ENCODE assay signal across 20 cellular contexts in genomic region chr3:43217206-43217605, GRCh38.
A peak's percentile ranks its signal among the peaks of the same experiment; 100 is the strongest.
DNase-seq lines count a peak whose midpoint lies in the region; ATAC-seq, FAIRE-seq and TF ChIP-seq lines count a peak whose summit lies in the region.
"Had no signal": no experiment of that assay in that cellular context is flagged by ENCODE, and none has a peak within 500 bp of the region (broad histone marks: within the 10 kb centered on the region; RNA-seq: fewer than 3 reads in every experiment).

No MANE protein-coding gene starts in this region.

- CTCF ChIA-PET in CD8-positive, alpha-beta T cell (lab: Charles Lee), result interaction anchor here (0.9 to 5.9 kb wide), 5 partner anchors 55 to 285 kb away, joined by 3 to 39 read pairs (median 7); partner anchors contain the start of gene SNRK

- H3K27me3 ChIP-seq in CD8-positive, alpha-beta T cell (ENCODE audit: insufficient read depth, low read length), result no peaks in the 10 kb centered on the region
- H3K27me3 ChIP-seq in keratinocyte (ENCODE audit: control insufficient read depth, extremely low read depth, insufficient read depth, low read length) (no peaks in the 10 kb centered on the region), suprapubic skin (no peaks in the 10 kb centered on the region)

- H3K9ac ChIP-seq in keratinocyte (ENCODE audit: control insufficient read depth, extremely low read depth, insufficient read depth, low read length), result no peak overlapping the region

- H3K27ac Mint-ChIP-seq in activated naive CD4-positive, alpha-beta T cell treated with anti-CD3 and anti-CD28 coated beads, Interleukin-2, amount 50 U/mL, for 24 hours, result peak overlapping the region; percentile 80
- peak overlapping the region; percentile 91 for H3K27ac Mint-ChIP-seq in CD8-positive, alpha-beta T cell
- H3K27ac Mint-ChIP-seq in T-helper 17 cell (peak overlapping the region; percentile 71), immature natural killer cell (no peak overlapping the region)

- no peak for DNase-seq in activated naive CD4-positive, alpha-beta T cell treated with Interleukin-2 at 50 U/mL for 16 hours
- DNase-seq in CD8-positive, alpha-beta T cell, result no peak
- DNase-seq in T-helper 17 cell (no peak), keratinocyte (ENCODE audit: low read depth, low spot score) (no peak), immature natural killer cell (no peak), suprapubic skin (ENCODE audit: low spot score in 2 of 2) (no peak)
- DNase-seq in stimulated activated CD4-positive, alpha-beta T cell treated with anti-CD3 and anti-CD28 coated beads, Interleukin-12 subunit alpha, Interleukin-12 subunit beta, amount 100 ng/mL, for 4 hours, result no peak
- DNase-seq: DMS153, GF-D8, KG1, MV-4-11, NCI-H1694 treated with DMSO at 0.1 percent for 48 hours, NCI-H510A, NCI-H748 treated with DMSO at 0.1 percent for 48 hours, OCI-M1, SHP77 had no signal

- peaks cover 61% of the 10 kb centered on the region for H3K4me1 ChIP-seq in CD8-positive, alpha-beta T cell (ENCODE audit: insufficient read depth, low read length)
- H3K4me1 ChIP-seq in keratinocyte (ENCODE audit: control insufficient read depth, extremely low read depth, insufficient read depth, low read length) (peaks cover 50% of the 10 kb centered on the region), suprapubic skin (peaks cover 29% of the 10 kb centered on the region)
- H3K4me1 ChIP-seq: A549 had no signal

- peak; percentile 63 for ATAC-seq in CD8-positive, alpha-beta T cell
- no peak for ATAC-seq in T-helper 17 cell
- ATAC-seq: A549 had no signal

- no peak for TF ChIP-seq CTCF in CD8-positive, alpha-beta T cell (IDR thresholded peaks at IDR 0.05)
- no peak for TF ChIP-seq CTCF in keratinocyte (optimal IDR thresholded peaks at IDR 0.05 in 1 of 3, IDR thresholded peaks at IDR 0.05 in 1 of 3, conservative IDR thresholded peaks at IDR 0.05 in 1 of 3; ENCODE audit: extremely low read depth in 1 of 3, insufficient read depth in 2 of 3, low read length in 3 of 3)
- no peak for TF ChIP-seq CTCF in suprapubic skin (IDR thresholded peaks at IDR 0.05)

- H3K27me3 Mint-ChIP-seq in activated naive CD4-positive, alpha-beta T cell treated with anti-CD3 and anti-CD28 coated beads, Interleukin-2, amount 50 U/mL, for 24 hours, result no peaks in the 10 kb centered on the region
- no peaks in the 10 kb centered on the region for H3K27me3 Mint-ChIP-seq in CD8-positive, alpha-beta T cell (ENCODE audit: low read depth)
- peaks cover 6% of the 10 kb centered on the region for H3K27me3 Mint-ChIP-seq in T-helper 17 cell
- peaks cover 0 to 3% (median 1%) of the 10 kb centered on the region in 3 donors for H3K27me3 Mint-ChIP-seq in immature natural killer cell (ENCODE audit: low read depth in 3 of 3)

- intact Hi-C loops in CD8-positive, alpha-beta T cell (cut with DNase I, micrococcal nuclease), result loop anchor here in 1 of 2 experiments (1.0 to 5.0 kb wide), 2 partner anchors 25 to 35 kb away; no protein-coding TSS in a partner anchor

- H3K36me3 ChIP-seq in CD8-positive, alpha-beta T cell (ENCODE audit: insufficient read depth, low read length), result no peaks in the 10 kb centered on the region
- H3K36me3 ChIP-seq in keratinocyte (ENCODE audit: control insufficient read depth in 2 of 2, extremely low read depth in 1 of 2, insufficient read depth in 2 of 2, low read length in 2 of 2), result no peaks in the 10 kb centered on the region
- H3K36me3 ChIP-seq in suprapubic skin, result no peaks in the 10 kb centered on the region

- H3K9me1 ChIP-seq in keratinocyte (ENCODE audit: control insufficient read depth, extremely low read depth, insufficient read depth, low read length), result no peaks in the 10 kb centered on the region

- H3K9me3 Mint-ChIP-seq in activated naive CD4-positive, alpha-beta T cell treated with anti-CD3 and anti-CD28 coated beads, Interleukin-2, amount 50 U/mL, for 24 hours, result no peaks in the 10 kb centered on the region
- H3K9me3 Mint-ChIP-seq in CD8-positive, alpha-beta T cell, result no peaks in the 10 kb centered on the region
- H3K9me3 Mint-ChIP-seq in immature natural killer cell, result no peaks in the 10 kb centered on the region

- H4K20me1 ChIP-seq in keratinocyte (ENCODE audit: control insufficient read depth, extremely low read depth, insufficient read depth, low read length), result no peaks in the 10 kb centered on the region

- H3K9me3 ChIP-seq in CD8-positive, alpha-beta T cell (ENCODE audit: low read length), result no peaks in the 10 kb centered on the region
- H3K9me3 ChIP-seq in T-helper 17 cell (ENCODE audit: control insufficient read depth, low read length, poor library complexity, severe bottlenecking) (no peaks in the 10 kb centered on the region), keratinocyte (ENCODE audit: control insufficient read depth, low read depth, low read length) (no peaks in the 10 kb centered on the region), suprapubic skin (no peaks in the 10 kb centered on the region)
- H3K9me3 ChIP-seq: A549 had no signal

- no peak overlapping the region for H2AFZ ChIP-seq in keratinocyte (ENCODE audit: control insufficient read depth, low read length)

- 76% methylated on average over 3 of the region's 3 CpGs for WGBS in suprapubic skin

- peak overlapping the region; percentile 13 for H3K4me2 ChIP-seq in keratinocyte (ENCODE audit: control insufficient read depth, extremely low read depth, insufficient read depth, low read depth, low read length)
- H3K4me2 ChIP-seq: A549 had no signal

- dilution Hi-C loops in keratinocyte (cut with MboI; ENCODE audit: extremely low pct_ligation_motif_present, low sequenced_read_pairs), result no loop called here

- POLR2A ChIA-PET in CD8-positive, alpha-beta T cell (lab: Charles Lee), result interaction anchor here (0.6 to 5.6 kb wide), 5 partner anchors 23 to 69 kb away, joined by 3 to 24 read pairs (median 4); partner anchors contain the start of gene SNRK

- no peak overlapping the region for H3K4me3 ChIP-seq in CD8-positive, alpha-beta T cell (ENCODE audit: low read depth, low read length)
- H3K4me3 ChIP-seq in keratinocyte (ENCODE audit: control insufficient read depth in 2 of 3, extremely low read depth in 1 of 3, insufficient read depth in 2 of 3, low read depth in 1 of 3, low read length in 3 of 3) (no peak overlapping the region), suprapubic skin (no peak overlapping the region)
- H3K4me3 ChIP-seq: A549, SK-N-MC had no signal

- TF ChIP-seq POLR2A in suprapubic skin (IDR thresholded peaks at IDR 0.05), result no peak

- H3K27ac ChIP-seq in CD8-positive, alpha-beta T cell (ENCODE audit: low read depth, low read length), result no peak overlapping the region
- peak overlapping the region; percentile 39 for H3K27ac ChIP-seq in keratinocyte (ENCODE audit: control insufficient read depth, insufficient read depth, low read length)
- no peak overlapping the region for H3K27ac ChIP-seq in suprapubic skin
- H3K27ac ChIP-seq: A549, SK-N-MC had no signal

- peak overlapping the region; percentile 28 for H3K4me3 Mint-ChIP-seq in activated naive CD4-positive, alpha-beta T cell treated with anti-CD3 and anti-CD28 coated beads, Interleukin-2, amount 50 U/mL, for 24 hours
- H3K4me3 Mint-ChIP-seq in CD8-positive, alpha-beta T cell, result peak overlapping the region; percentile 52
- H3K4me3 Mint-ChIP-seq in T-helper 17 cell (peak overlapping the region; percentile 66), immature natural killer cell (no peak overlapping the region)

- H3K36me3 Mint-ChIP-seq in activated naive CD4-positive, alpha-beta T cell treated with anti-CD3 and anti-CD28 coated beads, Interleukin-2, amount 50 U/mL, for 24 hours, result no peaks in the 10 kb centered on the region
- H3K36me3 Mint-ChIP-seq in CD8-positive, alpha-beta T cell, result no peaks in the 10 kb centered on the region
- H3K36me3 Mint-ChIP-seq in T-helper 17 cell (ENCODE audit: low read depth) (no peaks in the 10 kb centered on the region), immature natural killer cell (no peaks in the 10 kb centered on the region)

- no peak for TF ChIP-seq EP300 in suprapubic skin (IDR thresholded peaks at IDR 0.05)

- no peaks in the 10 kb centered on the region for H3K79me2 ChIP-seq in keratinocyte (ENCODE audit: control insufficient read depth, insufficient read depth, low read length)

- peaks cover 61% of the 10 kb centered on the region for H3K4me1 Mint-ChIP-seq in activated naive CD4-positive, alpha-beta T cell treated with anti-CD3 and anti-CD28 coated beads, Interleukin-2, amount 50 U/mL, for 24 hours
- peaks cover 67% of the 10 kb centered on the region for H3K4me1 Mint-ChIP-seq in CD8-positive, alpha-beta T cell (ENCODE audit: low read depth)
- H3K4me1 Mint-ChIP-seq in T-helper 17 cell (peaks cover 41% of the 10 kb centered on the region), immature natural killer cell (no peaks in the 10 kb centered on the region)

- FAIRE-seq in keratinocyte (lab: Jason Lieb, UNC), result no peak
- FAIRE-seq: A549, H1 had no signal

Comparison
In these comparisons a context has a peak if more than half of its experiments do, and no peak if none do; other contexts are left out.
1. H3K27ac Mint-ChIP-seq: peak in activated naive CD4-positive, alpha-beta T cell treated with anti-CD3 and anti-CD28 coated beads, Interleukin-2, amount 50 U/mL, for 24 hours (single experiment), CD8-positive, alpha-beta T cell (single experiment) and T-helper 17 cell (single experiment); none in immature natural killer cell (0 of 6).
2. H3K4me3 Mint-ChIP-seq: peak in activated naive CD4-positive, alpha-beta T cell treated with anti-CD3 and anti-CD28 coated beads, Interleukin-2, amount 50 U/mL, for 24 hours (single experiment), CD8-positive, alpha-beta T cell (single experiment) and T-helper 17 cell (single experiment); none in immature natural killer cell (0 of 5).